8 cellular contexts compared by ENCODE assay signal in genomic region chr5:103561670-103562069, GRCh38. TPM values are rescaled to one million over a fixed set of nuclear protein-coding genes. Genes with fewer than 3 reads are reported as not detected.
A peak's percentile ranks its signal among the peaks of the same experiment; 100 is the strongest.
DNase-seq lines count a peak whose midpoint lies in the region; ATAC-seq, FAIRE-seq and TF ChIP-seq lines count a peak whose summit lies in the region.

No MANE protein-coding gene starts in this region.

- H3K4me3 Mint-ChIP-seq in HFFc6 (peak overlapping the region; percentile 91), brain (peak overlapping the region; percentile 90 to 98 (median 95))

- H3K27ac Mint-ChIP-seq in HFFc6 (peak overlapping the region; percentile 94), brain (peak overlapping the region; percentile 92 to 97 (median 97))

- H3K36me3 Mint-ChIP-seq in HFFc6 (ENCODE audit: low read depth) (no peaks in the 10 kb centered on the region), brain (peaks cover 20% of the 10 kb centered on the region)

- H3K9me3 Mint-ChIP-seq in HFFc6: no peaks in the 10 kb centered on the region
- no peaks in the 10 kb centered on the region for H3K9me3 Mint-ChIP-seq in brain

- DNase-seq in AG10803 (ENCODE audit: low read depth): no peak
- no peak for DNase-seq in HFFc6
- no peak for DNase-seq in HTR-8/SVneo (ENCODE audit: insufficient read length, low spot score)
- no peak for DNase-seq in stimulated activated CD4-positive, alpha-beta T cell treated with anti-CD3 and anti-CD28 coated beads, Interleukin-4, amount 100 ng/mL, for 1 hour
- DNase-seq in anterior cingulate cortex (lab: John Stamatoyannopoulos, UW): no peak

- no peak for FAIRE-seq in HTR-8/SVneo (lab: Jason Lieb, UNC)

- H3K27me3 Mint-ChIP-seq in HFFc6 (ENCODE audit: insufficient read depth): peaks cover 6% of the 10 kb centered on the region
- H3K27me3 Mint-ChIP-seq in brain: peaks cover 7% of the 10 kb centered on the region

- no peaks in the 10 kb centered on the region for H3K9me3 ChIP-seq in mesodermal cell (ENCODE audit: control insufficient read depth, low read length)

- ATAC-seq in GM18519 (IDR thresholded peaks at IDR 0.05; ENCODE audit: low FRiP score, unreplicated experiment): no peak

- no peaks in the 10 kb centered on the region for H3K4me1 ChIP-seq in mesodermal cell (ENCODE audit: control insufficient read depth, insufficient read depth, low read length, poor library complexity, severe bottlenecking)

- H3K4me3 ChIP-seq in AG10803 (ENCODE audit: low read length): peak overlapping the region; percentile 92
- H3K4me3 ChIP-seq in mesodermal cell (ENCODE audit: extremely low read depth, insufficient read depth, low read length, poor library complexity, severe bottlenecking): peak overlapping the region; percentile 48

- no CpG with 5 or more reads among the region's 4 CpGs for WGBS in mesodermal cell (ENCODE audit: insufficient coverage in 2 of 2), 2 experiments

- TF ChIP-seq CTCF in AG10803 (conservative IDR thresholded peaks at IDR 0.05; ENCODE audit: low read length) (no peak), HFFc6 (IDR thresholded peaks at IDR 0.05) (no peak), brain (conservative IDR thresholded peaks at IDR 0.05) (no peak)

- H3K36me3 ChIP-seq in mesodermal cell (ENCODE audit: control insufficient read depth, insufficient read depth, low read length): no peaks in the 10 kb centered on the region

- no peak overlapping the region for H3K27ac ChIP-seq in mesodermal cell (ENCODE audit: low read depth, low read length, severe bottlenecking)

- H3K4me1 Mint-ChIP-seq in HFFc6 (ENCODE audit: low read depth): peaks cover 27% of the 10 kb centered on the region
- H3K4me1 Mint-ChIP-seq in brain: peaks cover 57% of the 10 kb centered on the region

RNA-seq across cellular contexts. Expression of gene NUDT12, which starts 0.9 kb away (rescaled TPM):
- 1 to 10 TPM; 6.1 to 9.9 (median 9.0) TPM for total RNA-seq in HFFc6 (2021; fragmentation: NEBNext Ultra II Directional; extraction: Animal tissue kit (Norgen Biotek cat#: 25700))
- 3.5 TPM for polyA plus RNA-seq in brain (ENCODE audit: insufficient read depth, low read depth, low replicate concordance)
- 7.3 TPM for polyA plus RNA-seq in mesodermal cell (2013, experiment 1 of 2)
- polyA plus RNA-seq in mesodermal cell (2013, experiment 2 of 2): 9.3 TPM
